In the genomic region with DNA sequence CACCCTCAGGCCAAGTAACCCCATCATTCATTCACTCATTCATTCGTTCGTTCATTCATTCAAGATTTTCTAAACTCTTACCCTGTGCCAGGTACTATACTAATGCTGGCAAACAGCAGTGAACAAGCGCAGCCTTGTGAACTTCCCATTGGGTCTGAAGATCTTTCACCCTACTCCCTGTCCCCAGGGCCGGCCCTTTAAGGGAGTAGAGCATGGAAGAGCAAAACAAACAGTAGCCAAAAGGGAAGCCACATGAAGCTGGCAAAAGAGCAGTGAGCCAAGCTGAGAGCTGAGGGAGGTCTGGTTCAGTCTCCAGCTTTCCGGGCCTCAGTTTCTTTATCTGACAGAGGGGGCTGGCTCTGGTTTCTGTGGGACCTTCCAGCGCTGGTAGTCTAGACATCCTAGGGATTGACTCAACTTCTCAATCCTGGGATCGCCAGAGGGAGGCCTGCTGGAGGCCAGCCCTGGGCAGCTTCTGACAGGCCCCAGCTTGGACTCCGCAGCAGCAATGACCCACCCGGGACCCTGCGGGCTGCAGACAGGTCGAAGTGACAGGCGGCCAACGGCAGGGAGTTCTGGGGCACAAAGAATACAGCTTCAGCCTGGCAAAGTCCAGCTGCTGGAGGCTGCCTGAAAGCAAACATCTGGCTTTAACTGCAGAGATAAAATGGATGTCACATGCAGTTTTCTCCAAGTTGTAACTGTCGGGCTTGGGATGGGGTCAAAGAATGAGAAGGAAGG, we compare ENCODE assay signal across 10 cellular contexts. TPM values are rescaled to one million over a fixed set of nuclear protein-coding genes. Genes with fewer than 3 reads are reported as not detected.
A peak's percentile ranks its signal among the peaks of the same experiment; 100 is the strongest.
DNase-seq lines count a peak whose midpoint lies in the region; ATAC-seq and TF ChIP-seq lines count a peak whose summit lies in the region.
"Had no signal": no experiment of that assay in that cellular context is flagged by ENCODE, and none has a peak within 500 bp of the region (broad histone marks: within the 10 kb centered on the region; RNA-seq: fewer than 3 reads in every experiment).

No MANE protein-coding gene starts in this region.

- H3K27ac ChIP-seq in SK-N-MC (peak overlapping the region; percentile 92; the same call in 1 of the 2 replicates), foreskin keratinocyte (peak overlapping the region; percentile 66)
- H3K27ac ChIP-seq: neural progenitor cell had no signal

- no peaks in the 10 kb centered on the region for H3K36me3 ChIP-seq in SK-N-MC (ENCODE audit: insufficient read depth, low read length)
- H3K36me3 ChIP-seq: neural progenitor cell had no signal

- no peak overlapping the region for H3K9ac ChIP-seq in SK-N-MC (ENCODE audit: insufficient read length)
- H3K9ac ChIP-seq: neural progenitor cell had no signal

- H3K4me3 ChIP-seq in AG10803 (ENCODE audit: low read length), result peak overlapping the region; percentile 33
- H3K4me3 ChIP-seq in SK-N-MC, result peak overlapping the region; percentile 75
- H3K4me3 ChIP-seq: neural progenitor cell had no signal

- H3K9me3 ChIP-seq in SK-N-MC (ENCODE audit: low read depth, low read length), result no peaks in the 10 kb centered on the region

- ATAC-seq in foreskin keratinocyte (no peak), GM18519 (IDR thresholded peaks at IDR 0.05; ENCODE audit: low FRiP score, unreplicated experiment) (no peak)

- peaks cover 78% of the 10 kb centered on the region for H3K4me1 ChIP-seq in foreskin keratinocyte

- DNase-seq in AG10803 (ENCODE audit: low read depth) (no peak), SK-N-MC (ENCODE audit: low read depth, low spot score) (no peak), foreskin keratinocyte (no peak), posterior vena cava (ENCODE audit: low spot score) (peak; percentile 76), NCI-H128 (lab: John Stamatoyannopoulos, UW; ENCODE audit: unreplicated experiment) (no peak), hippocampal formation (lab: John Stamatoyannopoulos, UW) (no peak), NCI-H1092 treated with DMSO at 0.1 percent for 48 hours (lab: John Stamatoyannopoulos, UW) (no peak)
- DNase-seq: NCI-H2227 treated with DMSO at 0.1 percent for 48 hours had no signal

- intact Hi-C loops in posterior vena cava (cut with DNase I), result no loop called here

- H3K27me3 ChIP-seq in foreskin keratinocyte, result no peaks in the 10 kb centered on the region
- H3K27me3 ChIP-seq: neural progenitor cell had no signal

- TF ChIP-seq CTCF in AG10803 (conservative IDR thresholded peaks at IDR 0.05; ENCODE audit: low read length) (no peak), foreskin keratinocyte (conservative IDR thresholded peaks at IDR 0.05) (no peak)

RNA-seq across cellular contexts. Expression of a gene that starts 27.1 kb away (rescaled TPM):
- total RNA-seq in foreskin keratinocyte (687 and 748 TPM in 2 replicates), posterior vena cava (100 to 1,000 TPM; 665 to 826 TPM)
- polyA plus RNA-seq in foreskin keratinocyte, result 401 and 426 TPM in 2 replicates
